In the genomic region with DNA sequence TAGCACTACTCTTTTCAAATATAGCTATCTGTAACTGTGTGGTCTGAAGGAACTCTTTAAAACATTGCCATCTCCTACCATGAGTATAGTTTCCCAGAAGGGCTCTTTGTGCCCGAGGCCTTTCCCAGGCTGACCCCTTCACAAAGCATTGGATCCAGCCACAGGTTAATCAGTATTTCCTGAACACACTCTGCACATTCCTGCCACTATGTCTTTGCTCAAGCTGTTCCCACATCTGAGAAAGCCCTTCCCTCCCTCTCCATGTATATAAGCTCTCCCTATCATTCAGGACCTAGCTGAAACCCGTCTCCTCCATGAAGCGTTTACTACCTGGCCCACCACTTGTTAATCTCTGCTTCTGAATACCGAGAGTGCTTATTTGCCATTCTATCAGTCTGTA, we compare ENCODE assay signal across 20 cellular contexts. TPM values are rescaled to one million over a fixed set of nuclear protein-coding genes. Genes with fewer than 3 reads are reported as not detected.
DNase-seq lines count a peak whose midpoint lies in the region; ATAC-seq, FAIRE-seq and TF ChIP-seq lines count a peak whose summit lies in the region.
"Had no signal": no experiment of that assay in that cellular context is flagged by ENCODE, and none has a peak within 500 bp of the region (broad histone marks: within the 10 kb centered on the region; RNA-seq: fewer than 3 reads in every experiment).

No MANE protein-coding gene starts in this region.

- H3K36me3 ChIP-seq in HepG2 (replicated peaks in 1 of 2; ENCODE audit: control insufficient read depth in 1 of 2, insufficient read depth in 2 of 2, low read length in 2 of 2), result no peaks in the 10 kb centered on the region
- no peaks in the 10 kb centered on the region for H3K36me3 ChIP-seq in right lobe of liver
- no peaks in the 10 kb centered on the region for H3K36me3 ChIP-seq in spleen
- H3K36me3 ChIP-seq in adrenal gland (replicated peaks in 1 of 2), result no peaks in the 10 kb centered on the region
- H3K36me3 ChIP-seq: BLaER1 had no signal

- H3K4me1 ChIP-seq in HepG2 (ENCODE audit: insufficient read depth, low read length) (no peaks in the 10 kb centered on the region), right lobe of liver (peaks cover 0 to 6% (median 0%) of the 10 kb centered on the region in 4 donors), spleen (no peaks in the 10 kb centered on the region), adrenal gland (replicated peaks in 1 of 2) (no peaks in the 10 kb centered on the region)
- H3K4me1 ChIP-seq: A549, BLaER1 had no signal

- H3K4me2 ChIP-seq in HepG2 (ENCODE audit: low read depth, low read length), result no peak overlapping the region
- H3K4me2 ChIP-seq: A549, BLaER1 had no signal

- TF ChIP-seq POLR2A in HepG2 (IDR thresholded peaks at IDR 0.05; ENCODE audit: insufficient read depth in 1 of 2, low read depth in 2 of 2, low read length in 2 of 2), result no peak
- TF ChIP-seq POLR2A in right lobe of liver (IDR thresholded peaks at IDR 0.05), result no peak
- TF ChIP-seq POLR2A in spleen (IDR thresholded peaks at IDR 0.05), result no peak
- TF ChIP-seq POLR2A in adrenal gland (IDR thresholded peaks at IDR 0.05), result no peak

- ATAC-seq in HepG2 (peak; percentile 71), right lobe of liver (no peak), HG03432 (IDR thresholded peaks at IDR 0.05; ENCODE audit: unreplicated experiment) (no peak)
- ATAC-seq: A549 had no signal

- no peak overlapping the region for H3K9ac ChIP-seq in HepG2 (ENCODE audit: insufficient read depth, low read depth, low read length)
- H3K9ac ChIP-seq: BLaER1 had no signal

- no peak for TF ChIP-seq CTCF in HepG2 (CRISPR knock-in tag; IDR thresholded peaks at IDR 0.05)
- TF ChIP-seq CTCF in right lobe of liver (IDR thresholded peaks at IDR 0.05), result no peak
- no peak for TF ChIP-seq CTCF in spleen (IDR thresholded peaks at IDR 0.05 in 8 of 11, conservative IDR thresholded peaks at IDR 0.05 in 3 of 11)
- no peak for TF ChIP-seq CTCF in adrenal gland (IDR thresholded peaks at IDR 0.05)

- H3K9me3 ChIP-seq in HepG2 (ENCODE audit: low read length) (no peaks in the 10 kb centered on the region), right lobe of liver (no peaks in the 10 kb centered on the region), spleen (no peaks in the 10 kb centered on the region), adrenal gland (replicated peaks in 1 of 3) (no peaks in the 10 kb centered on the region)
- H3K9me3 ChIP-seq: A549, BLaER1 had no signal

- POLR2A ChIA-PET in HepG2 (lab: Yijun Ruan, JAX), result no interaction called here

- no peak for TF ChIP-seq RAD21 in HepG2 (CRISPR knock-in tag; IDR thresholded peaks at IDR 0.05)

- H3K27me3 ChIP-seq in HepG2 (ENCODE audit: control insufficient read depth in 1 of 2, insufficient read depth in 2 of 2, low read length in 2 of 2) (peaks cover 2 to 31% of the 10 kb centered on the region in 2 experiments; a peak in 2 of 5 replicates), right lobe of liver (no peaks in the 10 kb centered on the region), spleen (replicated peaks in 1 of 7) (no peaks in the 10 kb centered on the region), adrenal gland (no peaks in the 10 kb centered on the region)
- H3K27me3 ChIP-seq: BLaER1 had no signal

- no peak for FAIRE-seq in HepG2 (lab: Jason Lieb, UNC)
- FAIRE-seq: A549, H1 had no signal

- TF ChIP-seq EP300 in HepG2 (IDR thresholded peaks at IDR 0.05; ENCODE audit: low read depth in 2 of 2, low read length in 2 of 2), result no peak
- TF ChIP-seq EP300 in HepG2 (CRISPR knock-in tag; IDR thresholded peaks at IDR 0.05; ENCODE audit: borderline replicate concordance), result no peak

- H3K4me3 ChIP-seq in HepG2 (replicated peaks in 1 of 3; ENCODE audit: insufficient read depth in 1 of 3, low read depth in 2 of 3, low read length in 3 of 3), result no peak overlapping the region
- no peak overlapping the region for H3K4me3 ChIP-seq in right lobe of liver
- H3K4me3 ChIP-seq in spleen, result no peak overlapping the region
- no peak overlapping the region for H3K4me3 ChIP-seq in adrenal gland
- H3K4me3 ChIP-seq: A549, BLaER1 had no signal

- no peaks in the 10 kb centered on the region for H4K20me1 ChIP-seq in HepG2 (ENCODE audit: insufficient read depth, low read length)
- H4K20me1 ChIP-seq: BLaER1 had no signal

- no TSS peak for BruUV-seq in HepG2 (replicated peaks; lab: Mats Ljungman, UMichigan)

- no peak overlapping the region for H2AFZ ChIP-seq in HepG2 (ENCODE audit: low read length)

- CTCF ChIA-PET in HepG2 (lab: Yijun Ruan, JAX; ENCODE audit: low intra/inter-chr PET ratio, low total read pairs), result no interaction called here

- DNase-seq in HepG2 (ENCODE audit: low spot score), result no peak
- no peak for DNase-seq in right lobe of liver
- peak; percentile 83 for DNase-seq in myocyte (ENCODE audit: low read depth)
- peak; percentile 84 for DNase-seq in renal cortical epithelial cell (ENCODE audit: low read depth)
- DNase-seq in spleen, result no peak
- no peak for DNase-seq in NCI-H2107 treated with DMSO at 0.1 percent for 48 hours (lab: John Stamatoyannopoulos, UW; ENCODE audit: unreplicated experiment)
- DNase-seq in adrenal gland, result no peak
- DNase-seq: CD4-positive, alpha-beta memory T cell; DMS153; DMS79; GF-D8; H9 had no signal

- no peaks in the 10 kb centered on the region for H3K79me2 ChIP-seq in HepG2 (ENCODE audit: insufficient read depth, low read length)

- in situ Hi-C loops in HepG2 (cut with HindIII; ENCODE audit: extremely low pct_ligation_motif_present, low pct_unique_long_range_greater_than_20kb), result no loop called here

- intact Hi-C loops in HepG2 (cut with micrococcal nuclease; ENCODE audit: unreplicated experiment), result no loop called here
- intact Hi-C loops in right lobe of liver (cut with DNase I), result no loop called here
- intact Hi-C loops in spleen (cut with DNase I; ENCODE audit: low total_unique reads), result no loop called here
- intact Hi-C loops in adrenal gland (cut with DNase I), result no loop called here

- H3K27ac ChIP-seq in HepG2 (ENCODE audit: extremely low read length, insufficient read depth, low read length), result no peak overlapping the region
- no peak overlapping the region for H3K27ac ChIP-seq in right lobe of liver
- H3K27ac ChIP-seq in spleen, result no peak overlapping the region
- no peak overlapping the region for H3K27ac ChIP-seq in adrenal gland
- H3K27ac ChIP-seq: 22Rv1, A549, BLaER1 had no signal

- WGBS in HepG2 (ENCODE audit: low lambda C conversion rate), result 27% methylated on average over 4 of the region's 4 CpGs
- WGBS in right lobe of liver (ENCODE audit: insufficient coverage, low coverage, low lambda C conversion rate, missing lambda C conversion rate), result 83% methylated on average over 4 of the region's 4 CpGs
- WGBS in spleen, 5 donors, result 87 to 94% (median 91%) methylated on average over 4 of the region's 4 CpGs
- 78 to 91% (median 85%) methylated on average over 4 of the region's 4 CpGs for WGBS in adrenal gland, 4 donors

RNA-seq across cellular contexts. Expression of gene PKHD1, which starts 47.8 kb away (rescaled TPM):
- total RNA-seq in HepG2 (2016; rRNA removed; fragmentation: Illumina TruSeq; extraction: Trizol) (0.10 and 0.13 TPM in 2 replicates), right lobe of liver (1 to 10 TPM; 1.2 to 3.0 (median 2.3) TPM), myocyte (3.6 and 4.4 TPM in 2 replicates), renal cortical epithelial cell (14.1 and 67.1 TPM in 2 replicates), spleen (not detected), adrenal gland (under 1 TPM in 5 of 8 donors, not detected in 3; 0.04 to 0.14 (median 0.13) TPM)
- under 0.01 and 0.10 TPM in 2 replicates for total RNA-seq in HepG2 (2016; cell fraction: cytosol; rRNA removed; fragmentation: Illumina TruSeq; extraction: Trizol; ENCODE audit: low read depth)
- 0.03 and 0.15 TPM in 2 replicates for total RNA-seq in HepG2 (2016; cell fraction: insoluble cytoplasmic fraction; rRNA removed; fragmentation: Illumina TruSeq; extraction: Trizol)
- 0.07 and 0.09 TPM in 2 replicates for total RNA-seq in HepG2 (2016; cell fraction: membrane; rRNA removed; fragmentation: Illumina TruSeq; extraction: Trizol)
- 0.31 and 0.43 TPM in 2 replicates for total RNA-seq in HepG2 (2016; cell fraction: nucleus; rRNA removed; fragmentation: Illumina TruSeq; extraction: Trizol)
- polyA plus RNA-seq in HepG2 (2011; rRNA removed) (0.01 TPM in 2 replicates), spleen (not detected), adrenal gland (under 1 TPM; 0.03 to 0.22 (median 0.08) TPM)
- polyA plus RNA-seq in HepG2 (2011; cell fraction: cytosol; rRNA removed), result under 0.01 and 0.01 TPM in 2 replicates
- 0.03 TPM in 2 replicates for polyA plus RNA-seq in HepG2 (2011; cell fraction: nucleus; rRNA removed)
- polyA plus RNA-seq in HepG2 (2012), result 0.01 and 0.04 TPM in 2 replicates
- not detected in 2 replicates for polyA plus RNA-seq in HepG2 (2016; cell fraction: cytosol; fragmentation: Illumina TruSeq; extraction: Trizol; ENCODE audit: low read depth)
- 0.03 TPM in 1 of 2 replicates, not detected in the other for polyA plus RNA-seq in HepG2 (2016; cell fraction: insoluble cytoplasmic fraction; fragmentation: Illumina TruSeq; extraction: Trizol; ENCODE audit: low read depth)
- polyA plus RNA-seq in HepG2 (2016; cell fraction: membrane; fragmentation: Illumina TruSeq; extraction: Trizol; ENCODE audit: low read depth), result not detected in 2 replicates
- 0.07 and 0.16 TPM in 2 replicates for polyA plus RNA-seq in HepG2 (2016; cell fraction: nucleus; fragmentation: Illumina TruSeq; extraction: Trizol; ENCODE audit: insufficient read depth, low read depth)
- polyA minus RNA-seq in HepG2 (2011; rRNA and poly(A)+ RNA removed; ENCODE audit: low replicate concordance), result 0.02 TPM in 1 of 2 replicates, not detected in the other
- polyA minus RNA-seq in HepG2 (2011; cell fraction: cytosol; rRNA and poly(A)+ RNA removed), result not detected in 2 replicates
- polyA minus RNA-seq in HepG2 (2011; cell fraction: nucleus; rRNA and poly(A)+ RNA removed), result 0.12 and 0.13 TPM in 2 replicates
- polyA plus RNA-seq in myocyte (2012), result 0.77 TPM
- total RNA-seq: CD4-positive, alpha-beta memory T cell had no signal
- polyA plus RNA-seq: A549; CD14-positive monocyte; CD4-positive, alpha-beta memory T cell had no signal

RNA-seq across cellular contexts. Expression of gene IL17A, which starts 51.0 kb away (rescaled TPM):
- total RNA-seq in HepG2 (2016; rRNA removed; fragmentation: Illumina TruSeq; extraction: Trizol) (not detected in 2 replicates), right lobe of liver (not detected), myocyte (not detected in 2 replicates), renal cortical epithelial cell (not detected in 2 replicates), spleen (not detected), adrenal gland (not detected)
- total RNA-seq in HepG2 (2016; cell fraction: cytosol; rRNA removed; fragmentation: Illumina TruSeq; extraction: Trizol; ENCODE audit: low read depth), result not detected in 2 replicates
- total RNA-seq in HepG2 (2016; cell fraction: insoluble cytoplasmic fraction; rRNA removed; fragmentation: Illumina TruSeq; extraction: Trizol), result not detected in 2 replicates
- not detected in 2 replicates for total RNA-seq in HepG2 (2016; cell fraction: membrane; rRNA removed; fragmentation: Illumina TruSeq; extraction: Trizol)
- not detected in 2 replicates for total RNA-seq in HepG2 (2016; cell fraction: nucleus; rRNA removed; fragmentation: Illumina TruSeq; extraction: Trizol)
- polyA plus RNA-seq in HepG2 (2011; rRNA removed) (not detected in 2 replicates), spleen (not detected), adrenal gland (not detected)
- not detected in 2 replicates for polyA plus RNA-seq in HepG2 (2011; cell fraction: cytosol; rRNA removed)
- polyA plus RNA-seq in HepG2 (2011; cell fraction: nucleus; rRNA removed), result not detected in 2 replicates
- not detected in 2 replicates for polyA plus RNA-seq in HepG2 (2012)
- not detected in 2 replicates for polyA plus RNA-seq in HepG2 (2016; cell fraction: cytosol; fragmentation: Illumina TruSeq; extraction: Trizol; ENCODE audit: low read depth)
- not detected in 2 replicates for polyA plus RNA-seq in HepG2 (2016; cell fraction: insoluble cytoplasmic fraction; fragmentation: Illumina TruSeq; extraction: Trizol; ENCODE audit: low read depth)
- polyA plus RNA-seq in HepG2 (2016; cell fraction: membrane; fragmentation: Illumina TruSeq; extraction: Trizol; ENCODE audit: low read depth), result not detected in 2 replicates
- polyA plus RNA-seq in HepG2 (2016; cell fraction: nucleus; fragmentation: Illumina TruSeq; extraction: Trizol; ENCODE audit: insufficient read depth, low read depth), result not detected in 2 replicates
- not detected in 2 replicates for polyA minus RNA-seq in HepG2 (2011; rRNA and poly(A)+ RNA removed; ENCODE audit: low replicate concordance)
- not detected in 2 replicates for polyA minus RNA-seq in HepG2 (2011; cell fraction: cytosol; rRNA and poly(A)+ RNA removed)
- not detected in 2 replicates for polyA minus RNA-seq in HepG2 (2011; cell fraction: nucleus; rRNA and poly(A)+ RNA removed)
- polyA plus RNA-seq in myocyte (2012), result not detected
- total RNA-seq: CD4-positive, alpha-beta memory T cell; Daoy; H1; H9; HT-29 had no signal
- polyA plus RNA-seq: A549, CD14-positive monocyte, H1 had no signal

Comparison
In these comparisons a context has a peak if more than half of its experiments do, and no peak if none do; other contexts are left out.
1. DNase-seq: peak in myocyte (single experiment) and renal cortical epithelial cell (single experiment); none in HepG2 (single experiment), right lobe of liver (0 of 3), spleen (single experiment), NCI-H2107 treated with DMSO at 0.1 percent for 48 hours (single experiment) and adrenal gland (0 of 7).